In the genomic region with DNA sequence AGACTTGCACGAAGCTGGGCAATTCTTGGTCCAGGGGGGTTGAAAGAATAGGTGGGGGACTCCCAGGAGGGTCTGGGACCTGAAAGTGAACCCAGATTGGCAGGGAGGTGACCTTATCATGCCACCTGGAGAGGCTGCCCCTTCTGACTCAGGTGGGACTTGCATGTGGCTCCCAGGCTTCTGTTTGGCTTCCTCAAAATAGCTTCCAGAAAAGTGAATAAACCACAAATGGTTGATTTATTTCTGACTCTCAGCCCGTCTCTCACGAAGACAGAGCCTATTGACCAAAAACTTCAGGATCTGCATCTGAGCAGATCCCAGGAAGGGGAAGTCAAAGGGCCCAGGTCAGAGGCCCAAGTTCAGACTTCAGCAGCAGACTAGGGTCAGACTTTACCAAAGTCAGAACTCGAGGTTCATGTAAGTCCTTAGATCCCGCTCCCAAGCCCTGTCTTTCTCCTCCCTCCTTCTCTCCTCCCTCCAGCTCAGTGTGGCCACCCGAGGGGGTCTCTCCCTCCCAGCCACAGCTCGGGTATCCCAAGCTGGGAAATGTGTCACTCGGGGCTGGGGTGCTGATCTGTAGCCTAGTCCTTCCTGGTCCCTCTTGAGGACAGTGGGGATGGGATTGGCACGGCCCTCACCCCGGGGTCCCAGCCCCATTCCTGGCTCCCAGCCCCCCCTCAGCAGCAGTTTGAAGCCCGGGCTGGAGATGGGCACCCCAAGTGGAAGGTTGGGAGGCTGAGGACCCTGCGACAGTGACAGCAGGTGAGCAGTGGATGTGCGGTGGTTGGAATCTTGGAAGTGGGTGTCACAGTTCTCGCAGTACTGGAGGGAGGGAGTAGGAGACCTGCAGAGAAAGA, we compare ENCODE assay signal across 1 cellular context.
TF ChIP-seq lines count a peak whose summit lies in the region.

No MANE protein-coding gene starts in this region.

TF ChIP-seq in WTC11, 78 proteins besides CTCF, POLR2A, EP300 and RAD21 (continued from another document):
- TF ChIP-seq, protein P1, sequence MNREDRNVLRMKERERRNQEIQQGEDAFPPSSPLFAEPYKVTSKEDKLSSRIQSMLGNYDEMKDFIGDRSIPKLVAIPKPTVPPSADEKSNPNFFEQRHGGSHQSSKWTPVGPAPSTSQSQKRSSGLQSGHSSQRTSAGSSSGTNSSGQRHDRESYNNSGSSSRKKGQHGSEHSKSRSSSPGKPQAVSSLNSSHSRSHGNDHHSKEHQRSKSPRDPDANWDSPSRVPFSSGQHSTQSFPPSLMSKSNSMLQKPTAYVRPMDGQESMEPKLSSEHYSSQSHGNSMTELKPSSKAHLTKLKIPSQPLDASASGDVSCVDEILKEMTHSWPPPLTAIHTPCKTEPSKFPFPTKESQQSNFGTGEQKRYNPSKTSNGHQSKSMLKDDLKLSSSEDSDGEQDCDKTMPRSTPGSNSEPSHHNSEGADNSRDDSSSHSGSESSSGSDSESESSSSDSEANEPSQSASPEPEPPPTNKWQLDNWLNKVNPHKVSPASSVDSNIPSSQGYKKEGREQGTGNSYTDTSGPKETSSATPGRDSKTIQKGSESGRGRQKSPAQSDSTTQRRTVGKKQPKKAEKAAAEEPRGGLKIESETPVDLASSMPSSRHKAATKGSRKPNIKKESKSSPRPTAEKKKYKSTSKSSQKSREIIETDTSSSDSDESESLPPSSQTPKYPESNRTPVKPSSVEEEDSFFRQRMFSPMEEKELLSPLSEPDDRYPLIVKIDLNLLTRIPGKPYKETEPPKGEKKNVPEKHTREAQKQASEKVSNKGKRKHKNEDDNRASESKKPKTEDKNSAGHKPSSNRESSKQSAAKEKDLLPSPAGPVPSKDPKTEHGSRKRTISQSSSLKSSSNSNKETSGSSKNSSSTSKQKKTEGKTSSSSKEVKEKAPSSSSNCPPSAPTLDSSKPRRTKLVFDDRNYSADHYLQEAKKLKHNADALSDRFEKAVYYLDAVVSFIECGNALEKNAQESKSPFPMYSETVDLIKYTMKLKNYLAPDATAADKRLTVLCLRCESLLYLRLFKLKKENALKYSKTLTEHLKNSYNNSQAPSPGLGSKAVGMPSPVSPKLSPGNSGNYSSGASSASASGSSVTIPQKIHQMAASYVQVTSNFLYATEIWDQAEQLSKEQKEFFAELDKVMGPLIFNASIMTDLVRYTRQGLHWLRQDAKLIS (CRISPR knock-in tag; IDR thresholded peaks at IDR 0.05; ENCODE audit: borderline replicate concordance): no peak
- TF ChIP-seq CBFB (CRISPR knock-in tag; IDR thresholded peaks at IDR 0.05; ENCODE audit: low read depth) (no peak), JUN (CRISPR knock-in tag; IDR thresholded peaks at IDR 0.05) (no peak), HMGA2 (CRISPR knock-in tag; IDR thresholded peaks at IDR 0.05) (no peak)
- TF ChIP-seq, protein P2, sequence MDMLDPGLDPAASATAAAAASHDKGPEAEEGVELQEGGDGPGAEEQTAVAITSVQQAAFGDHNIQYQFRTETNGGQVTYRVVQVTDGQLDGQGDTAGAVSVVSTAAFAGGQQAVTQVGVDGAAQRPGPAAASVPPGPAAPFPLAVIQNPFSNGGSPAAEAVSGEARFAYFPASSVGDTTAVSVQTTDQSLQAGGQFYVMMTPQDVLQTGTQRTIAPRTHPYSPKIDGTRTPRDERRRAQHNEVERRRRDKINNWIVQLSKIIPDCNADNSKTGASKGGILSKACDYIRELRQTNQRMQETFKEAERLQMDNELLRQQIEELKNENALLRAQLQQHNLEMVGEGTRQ (CRISPR knock-in tag; IDR thresholded peaks at IDR 0.05): no peak
- TF ChIP-seq, protein P3, sequence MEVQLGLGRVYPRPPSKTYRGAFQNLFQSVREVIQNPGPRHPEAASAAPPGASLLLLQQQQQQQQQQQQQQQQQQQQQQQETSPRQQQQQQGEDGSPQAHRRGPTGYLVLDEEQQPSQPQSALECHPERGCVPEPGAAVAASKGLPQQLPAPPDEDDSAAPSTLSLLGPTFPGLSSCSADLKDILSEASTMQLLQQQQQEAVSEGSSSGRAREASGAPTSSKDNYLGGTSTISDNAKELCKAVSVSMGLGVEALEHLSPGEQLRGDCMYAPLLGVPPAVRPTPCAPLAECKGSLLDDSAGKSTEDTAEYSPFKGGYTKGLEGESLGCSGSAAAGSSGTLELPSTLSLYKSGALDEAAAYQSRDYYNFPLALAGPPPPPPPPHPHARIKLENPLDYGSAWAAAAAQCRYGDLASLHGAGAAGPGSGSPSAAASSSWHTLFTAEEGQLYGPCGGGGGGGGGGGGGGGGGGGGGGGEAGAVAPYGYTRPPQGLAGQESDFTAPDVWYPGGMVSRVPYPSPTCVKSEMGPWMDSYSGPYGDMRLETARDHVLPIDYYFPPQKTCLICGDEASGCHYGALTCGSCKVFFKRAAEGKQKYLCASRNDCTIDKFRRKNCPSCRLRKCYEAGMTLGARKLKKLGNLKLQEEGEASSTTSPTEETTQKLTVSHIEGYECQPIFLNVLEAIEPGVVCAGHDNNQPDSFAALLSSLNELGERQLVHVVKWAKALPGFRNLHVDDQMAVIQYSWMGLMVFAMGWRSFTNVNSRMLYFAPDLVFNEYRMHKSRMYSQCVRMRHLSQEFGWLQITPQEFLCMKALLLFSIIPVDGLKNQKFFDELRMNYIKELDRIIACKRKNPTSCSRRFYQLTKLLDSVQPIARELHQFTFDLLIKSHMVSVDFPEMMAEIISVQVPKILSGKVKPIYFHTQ (CRISPR knock-in tag; IDR thresholded peaks at IDR 0.05): no peak
